Comparison of ENCODE assay signal across 1 cellular context in the genomic region with DNA sequence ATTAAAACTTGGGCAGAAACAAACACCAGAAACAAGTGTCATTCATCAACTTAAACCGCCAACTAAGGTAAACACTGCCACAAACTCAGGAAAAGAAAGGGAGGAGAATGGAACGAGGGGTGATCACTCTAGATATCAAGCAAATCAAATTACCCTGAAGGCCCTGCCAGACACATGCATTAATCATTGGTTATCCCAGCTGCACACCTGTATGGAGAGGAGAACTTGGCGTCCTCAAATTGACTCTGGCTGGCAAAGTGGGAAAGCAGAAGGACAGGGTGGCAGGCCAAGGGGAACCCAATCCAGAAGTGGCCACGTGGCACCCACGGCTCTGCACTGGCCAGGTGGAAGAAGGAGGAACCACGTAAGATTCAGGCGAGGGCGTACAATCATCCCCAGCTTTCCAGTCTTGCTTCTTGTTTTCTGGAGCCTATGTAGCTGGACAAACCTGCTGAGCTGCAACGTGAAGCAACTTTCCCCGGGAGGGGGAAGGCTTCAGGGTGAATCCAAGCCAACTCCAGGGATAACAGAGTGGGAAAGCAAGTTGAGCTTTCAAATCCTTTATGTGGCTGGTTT.
TF ChIP-seq lines count a peak whose summit lies in the region.

No MANE protein-coding gene starts in this region.

TF ChIP-seq in K562, 482 proteins besides CTCF, POLR2A, EP300 and RAD21 (continued from another document and continues in another):
- 0 out of 2 replicates have a peak, but pooled peaks have one; percentile 80 for TF ChIP-seq ZNF224 (CRISPR knock-in tag; IDR thresholded peaks at IDR 0.05)
- TF ChIP-seq SIN3A (IDR thresholded peaks at IDR 0.05; ENCODE audit: borderline replicate concordance in 2 of 2, control insufficient read depth in 1 of 2, low read depth in 2 of 2, low read length in 2 of 2) = no peak
- TF ChIP-seq, protein P1, sequence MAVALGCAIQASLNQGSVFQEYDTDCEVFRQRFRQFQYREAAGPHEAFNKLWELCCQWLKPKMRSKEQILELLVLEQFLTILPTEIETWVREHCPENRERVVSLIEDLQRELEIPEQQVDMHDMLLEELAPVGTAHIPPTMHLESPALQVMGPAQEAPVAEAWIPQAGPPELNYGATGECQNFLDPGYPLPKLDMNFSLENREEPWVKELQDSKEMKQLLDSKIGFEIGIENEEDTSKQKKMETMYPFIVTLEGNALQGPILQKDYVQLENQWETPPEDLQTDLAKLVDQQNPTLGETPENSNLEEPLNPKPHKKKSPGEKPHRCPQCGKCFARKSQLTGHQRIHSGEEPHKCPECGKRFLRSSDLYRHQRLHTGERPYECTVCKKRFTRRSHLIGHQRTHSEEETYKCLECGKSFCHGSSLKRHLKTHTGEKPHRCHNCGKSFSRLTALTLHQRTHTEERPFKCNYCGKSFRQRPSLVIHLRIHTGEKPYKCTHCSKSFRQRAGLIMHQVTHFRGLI (CRISPR knock-in tag; IDR thresholded peaks at IDR 0.05) = no peak; the same call in 1 of the 2 replicates
- no peak for TF ChIP-seq SMARCB1 (IDR thresholded peaks at IDR 0.05; ENCODE audit: insufficient read length, low read depth)
- TF ChIP-seq HNRNPLL (IDR thresholded peaks at IDR 0.05; ENCODE audit: low read depth, low read length, poor library complexity, severe bottlenecking) = no peak
- no peak for TF ChIP-seq NCOA4 (IDR thresholded peaks at IDR 0.05; ENCODE audit: partially characterized antibody)
- TF ChIP-seq NR3C1 (CRISPR knock-in tag; IDR thresholded peaks at IDR 0.05) = no peak
- 0 out of 2 replicates have a peak, but pooled peaks have one; percentile 31 for TF ChIP-seq HLTF (IDR thresholded peaks at IDR 0.05)
- no peak for TF ChIP-seq ADNP (tag; IDR thresholded peaks at IDR 0.05)
- TF ChIP-seq POLR3A (IDR thresholded peaks at IDR 0.05; ENCODE audit: borderline replicate concordance, extremely low read depth, insufficient read depth, insufficient read length) = no peak
- TF ChIP-seq ZNF253 (CRISPR knock-in tag; conservative IDR thresholded peaks at IDR 0.05) = no peak
- TF ChIP-seq, protein P2, sequence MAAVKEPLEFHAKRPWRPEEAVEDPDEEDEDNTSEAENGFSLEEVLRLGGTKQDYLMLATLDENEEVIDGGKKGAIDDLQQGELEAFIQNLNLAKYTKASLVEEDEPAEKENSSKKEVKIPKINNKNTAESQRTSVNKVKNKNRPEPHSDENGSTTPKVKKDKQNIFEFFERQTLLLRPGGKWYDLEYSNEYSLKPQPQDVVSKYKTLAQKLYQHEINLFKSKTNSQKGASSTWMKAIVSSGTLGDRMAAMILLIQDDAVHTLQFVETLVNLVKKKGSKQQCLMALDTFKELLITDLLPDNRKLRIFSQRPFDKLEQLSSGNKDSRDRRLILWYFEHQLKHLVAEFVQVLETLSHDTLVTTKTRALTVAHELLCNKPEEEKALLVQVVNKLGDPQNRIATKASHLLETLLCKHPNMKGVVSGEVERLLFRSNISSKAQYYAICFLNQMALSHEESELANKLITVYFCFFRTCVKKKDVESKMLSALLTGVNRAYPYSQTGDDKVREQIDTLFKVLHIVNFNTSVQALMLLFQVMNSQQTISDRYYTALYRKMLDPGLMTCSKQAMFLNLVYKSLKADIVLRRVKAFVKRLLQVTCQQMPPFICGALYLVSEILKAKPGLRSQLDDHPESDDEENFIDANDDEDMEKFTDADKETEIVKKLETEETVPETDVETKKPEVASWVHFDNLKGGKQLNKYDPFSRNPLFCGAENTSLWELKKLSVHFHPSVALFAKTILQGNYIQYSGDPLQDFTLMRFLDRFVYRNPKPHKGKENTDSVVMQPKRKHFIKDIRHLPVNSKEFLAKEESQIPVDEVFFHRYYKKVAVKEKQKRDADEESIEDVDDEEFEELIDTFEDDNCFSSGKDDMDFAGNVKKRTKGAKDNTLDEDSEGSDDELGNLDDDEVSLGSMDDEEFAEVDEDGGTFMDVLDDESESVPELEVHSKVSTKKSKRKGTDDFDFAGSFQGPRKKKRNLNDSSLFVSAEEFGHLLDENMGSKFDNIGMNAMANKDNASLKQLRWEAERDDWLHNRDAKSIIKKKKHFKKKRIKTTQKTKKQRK (IDR thresholded peaks at IDR 0.05; ENCODE audit: borderline replicate concordance, low read depth, low read length) = no peak
- TF ChIP-seq, protein P3, sequence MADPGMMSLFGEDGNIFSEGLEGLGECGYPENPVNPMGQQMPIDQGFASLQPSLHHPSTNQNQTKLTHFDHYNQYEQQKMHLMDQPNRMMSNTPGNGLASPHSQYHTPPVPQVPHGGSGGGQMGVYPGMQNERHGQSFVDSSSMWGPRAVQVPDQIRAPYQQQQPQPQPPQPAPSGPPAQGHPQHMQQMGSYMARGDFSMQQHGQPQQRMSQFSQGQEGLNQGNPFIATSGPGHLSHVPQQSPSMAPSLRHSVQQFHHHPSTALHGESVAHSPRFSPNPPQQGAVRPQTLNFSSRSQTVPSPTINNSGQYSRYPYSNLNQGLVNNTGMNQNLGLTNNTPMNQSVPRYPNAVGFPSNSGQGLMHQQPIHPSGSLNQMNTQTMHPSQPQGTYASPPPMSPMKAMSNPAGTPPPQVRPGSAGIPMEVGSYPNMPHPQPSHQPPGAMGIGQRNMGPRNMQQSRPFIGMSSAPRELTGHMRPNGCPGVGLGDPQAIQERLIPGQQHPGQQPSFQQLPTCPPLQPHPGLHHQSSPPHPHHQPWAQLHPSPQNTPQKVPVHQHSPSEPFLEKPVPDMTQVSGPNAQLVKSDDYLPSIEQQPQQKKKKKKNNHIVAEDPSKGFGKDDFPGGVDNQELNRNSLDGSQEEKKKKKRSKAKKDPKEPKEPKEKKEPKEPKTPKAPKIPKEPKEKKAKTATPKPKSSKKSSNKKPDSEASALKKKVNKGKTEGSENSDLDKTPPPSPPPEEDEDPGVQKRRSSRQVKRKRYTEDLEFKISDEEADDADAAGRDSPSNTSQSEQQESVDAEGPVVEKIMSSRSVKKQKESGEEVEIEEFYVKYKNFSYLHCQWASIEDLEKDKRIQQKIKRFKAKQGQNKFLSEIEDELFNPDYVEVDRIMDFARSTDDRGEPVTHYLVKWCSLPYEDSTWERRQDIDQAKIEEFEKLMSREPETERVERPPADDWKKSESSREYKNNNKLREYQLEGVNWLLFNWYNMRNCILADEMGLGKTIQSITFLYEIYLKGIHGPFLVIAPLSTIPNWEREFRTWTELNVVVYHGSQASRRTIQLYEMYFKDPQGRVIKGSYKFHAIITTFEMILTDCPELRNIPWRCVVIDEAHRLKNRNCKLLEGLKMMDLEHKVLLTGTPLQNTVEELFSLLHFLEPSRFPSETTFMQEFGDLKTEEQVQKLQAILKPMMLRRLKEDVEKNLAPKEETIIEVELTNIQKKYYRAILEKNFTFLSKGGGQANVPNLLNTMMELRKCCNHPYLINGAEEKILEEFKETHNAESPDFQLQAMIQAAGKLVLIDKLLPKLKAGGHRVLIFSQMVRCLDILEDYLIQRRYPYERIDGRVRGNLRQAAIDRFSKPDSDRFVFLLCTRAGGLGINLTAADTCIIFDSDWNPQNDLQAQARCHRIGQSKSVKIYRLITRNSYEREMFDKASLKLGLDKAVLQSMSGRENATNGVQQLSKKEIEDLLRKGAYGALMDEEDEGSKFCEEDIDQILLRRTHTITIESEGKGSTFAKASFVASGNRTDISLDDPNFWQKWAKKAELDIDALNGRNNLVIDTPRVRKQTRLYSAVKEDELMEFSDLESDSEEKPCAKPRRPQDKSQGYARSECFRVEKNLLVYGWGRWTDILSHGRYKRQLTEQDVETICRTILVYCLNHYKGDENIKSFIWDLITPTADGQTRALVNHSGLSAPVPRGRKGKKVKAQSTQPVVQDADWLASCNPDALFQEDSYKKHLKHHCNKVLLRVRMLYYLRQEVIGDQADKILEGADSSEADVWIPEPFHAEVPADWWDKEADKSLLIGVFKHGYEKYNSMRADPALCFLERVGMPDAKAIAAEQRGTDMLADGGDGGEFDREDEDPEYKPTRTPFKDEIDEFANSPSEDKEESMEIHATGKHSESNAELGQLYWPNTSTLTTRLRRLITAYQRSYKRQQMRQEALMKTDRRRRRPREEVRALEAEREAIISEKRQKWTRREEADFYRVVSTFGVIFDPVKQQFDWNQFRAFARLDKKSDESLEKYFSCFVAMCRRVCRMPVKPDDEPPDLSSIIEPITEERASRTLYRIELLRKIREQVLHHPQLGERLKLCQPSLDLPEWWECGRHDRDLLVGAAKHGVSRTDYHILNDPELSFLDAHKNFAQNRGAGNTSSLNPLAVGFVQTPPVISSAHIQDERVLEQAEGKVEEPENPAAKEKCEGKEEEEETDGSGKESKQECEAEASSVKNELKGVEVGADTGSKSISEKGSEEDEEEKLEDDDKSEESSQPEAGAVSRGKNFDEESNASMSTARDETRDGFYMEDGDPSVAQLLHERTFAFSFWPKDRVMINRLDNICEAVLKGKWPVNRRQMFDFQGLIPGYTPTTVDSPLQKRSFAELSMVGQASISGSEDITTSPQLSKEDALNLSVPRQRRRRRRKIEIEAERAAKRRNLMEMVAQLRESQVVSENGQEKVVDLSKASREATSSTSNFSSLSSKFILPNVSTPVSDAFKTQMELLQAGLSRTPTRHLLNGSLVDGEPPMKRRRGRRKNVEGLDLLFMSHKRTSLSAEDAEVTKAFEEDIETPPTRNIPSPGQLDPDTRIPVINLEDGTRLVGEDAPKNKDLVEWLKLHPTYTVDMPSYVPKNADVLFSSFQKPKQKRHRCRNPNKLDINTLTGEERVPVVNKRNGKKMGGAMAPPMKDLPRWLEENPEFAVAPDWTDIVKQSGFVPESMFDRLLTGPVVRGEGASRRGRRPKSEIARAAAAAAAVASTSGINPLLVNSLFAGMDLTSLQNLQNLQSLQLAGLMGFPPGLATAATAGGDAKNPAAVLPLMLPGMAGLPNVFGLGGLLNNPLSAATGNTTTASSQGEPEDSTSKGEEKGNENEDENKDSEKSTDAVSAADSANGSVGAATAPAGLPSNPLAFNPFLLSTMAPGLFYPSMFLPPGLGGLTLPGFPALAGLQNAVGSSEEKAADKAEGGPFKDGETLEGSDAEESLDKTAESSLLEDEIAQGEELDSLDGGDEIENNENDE (IDR thresholded peaks at IDR 0.05; ENCODE audit: low read depth, low read length) = no peak
- no peak for TF ChIP-seq EWSR1 (IDR thresholded peaks at IDR 0.05; ENCODE audit: borderline replicate concordance, low read depth, partially characterized antibody)
- no peak for TF ChIP-seq NFXL1 (CRISPR knock-in tag; IDR thresholded peaks at IDR 0.05)
- TF ChIP-seq ZNF140 (CRISPR knock-in tag; IDR thresholded peaks at IDR 0.05) = no peak
- TF ChIP-seq SMAD3 (CRISPR knock-in tag; conservative IDR thresholded peaks at IDR 0.05) = no peak
- TF ChIP-seq TRIM24 (IDR thresholded peaks at IDR 0.05) = no peak
- no peak for TF ChIP-seq RBM34 (IDR thresholded peaks at IDR 0.05; ENCODE audit: borderline replicate concordance, insufficient read depth, low read length)
- TF ChIP-seq MTA1 (IDR thresholded peaks at IDR 0.05; ENCODE audit: borderline replicate concordance) = peak; percentile 35; the same call in 1 of the 2 replicates
- TF ChIP-seq PCBP1 (IDR thresholded peaks at IDR 0.05; ENCODE audit: low read depth, low read length, poor library complexity, severe bottlenecking) = no peak
- TF ChIP-seq ZNF12 (CRISPR knock-in tag; IDR thresholded peaks at IDR 0.05) = no peak
- TF ChIP-seq CSDE1 (IDR thresholded peaks at IDR 0.05) = no peak
- no peak for TF ChIP-seq SIN3B (IDR thresholded peaks at IDR 0.05; ENCODE audit: low read depth)
- peak; percentile 10; the same call in 1 of the 2 replicates for TF ChIP-seq ZNF24 (IDR thresholded peaks at IDR 0.05)
- TF ChIP-seq ARID2 (IDR thresholded peaks at IDR 0.05) = no peak
- 0 out of 2 replicates have a peak, but pooled peaks have one; percentile 6 for TF ChIP-seq ZNF668 (CRISPR knock-in tag; IDR thresholded peaks at IDR 0.05)
- no peak for TF ChIP-seq HOMEZ (CRISPR knock-in tag; IDR thresholded peaks at IDR 0.05)
- TF ChIP-seq ZNF551 (CRISPR knock-in tag; IDR thresholded peaks at IDR 0.05) = no peak
- no peak for TF ChIP-seq POLR2AphosphoS2 (IDR thresholded peaks at IDR 0.05; ENCODE audit: low read length)
- TF ChIP-seq ZNF174 (CRISPR knock-in tag; IDR thresholded peaks at IDR 0.05) = no peak
- 0 out of 2 replicates have a peak, but pooled peaks have one; percentile 63 for TF ChIP-seq HIVEP1 (CRISPR knock-in tag; IDR thresholded peaks at IDR 0.05)
- TF ChIP-seq, protein P4, sequence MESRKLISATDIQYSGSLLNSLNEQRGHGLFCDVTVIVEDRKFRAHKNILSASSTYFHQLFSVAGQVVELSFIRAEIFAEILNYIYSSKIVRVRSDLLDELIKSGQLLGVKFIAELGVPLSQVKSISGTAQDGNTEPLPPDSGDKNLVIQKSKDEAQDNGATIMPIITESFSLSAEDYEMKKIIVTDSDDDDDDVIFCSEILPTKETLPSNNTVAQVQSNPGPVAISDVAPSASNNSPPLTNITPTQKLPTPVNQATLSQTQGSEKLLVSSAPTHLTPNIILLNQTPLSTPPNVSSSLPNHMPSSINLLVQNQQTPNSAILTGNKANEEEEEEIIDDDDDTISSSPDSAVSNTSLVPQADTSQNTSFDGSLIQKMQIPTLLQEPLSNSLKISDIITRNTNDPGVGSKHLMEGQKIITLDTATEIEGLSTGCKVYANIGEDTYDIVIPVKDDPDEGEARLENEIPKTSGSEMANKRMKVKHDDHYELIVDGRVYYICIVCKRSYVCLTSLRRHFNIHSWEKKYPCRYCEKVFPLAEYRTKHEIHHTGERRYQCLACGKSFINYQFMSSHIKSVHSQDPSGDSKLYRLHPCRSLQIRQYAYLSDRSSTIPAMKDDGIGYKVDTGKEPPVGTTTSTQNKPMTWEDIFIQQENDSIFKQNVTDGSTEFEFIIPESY (CRISPR knock-in tag; IDR thresholded peaks at IDR 0.05) = peak; percentile 13; the same call in 1 of the 2 replicates
- TF ChIP-seq, protein P5, sequence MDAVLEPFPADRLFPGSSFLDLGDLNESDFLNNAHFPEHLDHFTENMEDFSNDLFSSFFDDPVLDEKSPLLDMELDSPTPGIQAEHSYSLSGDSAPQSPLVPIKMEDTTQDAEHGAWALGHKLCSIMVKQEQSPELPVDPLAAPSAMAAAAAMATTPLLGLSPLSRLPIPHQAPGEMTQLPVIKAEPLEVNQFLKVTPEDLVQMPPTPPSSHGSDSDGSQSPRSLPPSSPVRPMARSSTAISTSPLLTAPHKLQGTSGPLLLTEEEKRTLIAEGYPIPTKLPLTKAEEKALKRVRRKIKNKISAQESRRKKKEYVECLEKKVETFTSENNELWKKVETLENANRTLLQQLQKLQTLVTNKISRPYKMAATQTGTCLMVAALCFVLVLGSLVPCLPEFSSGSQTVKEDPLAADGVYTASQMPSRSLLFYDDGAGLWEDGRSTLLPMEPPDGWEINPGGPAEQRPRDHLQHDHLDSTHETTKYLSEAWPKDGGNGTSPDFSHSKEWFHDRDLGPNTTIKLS (IDR thresholded peaks at IDR 0.05; ENCODE audit: borderline replicate concordance, low read depth) = peak; percentile 98
- no peak for TF ChIP-seq BRCA1 (IDR thresholded peaks at IDR 0.05)
- no peak for TF ChIP-seq BRCA1 (CRISPR knock-in tag; IDR thresholded peaks at IDR 0.05)
